Comparison of ENCODE assay signal across 8 cellular contexts in genomic region chr16:47143329-47143676, GRCh38. TPM values are rescaled to one million over a fixed set of nuclear protein-coding genes. Genes with fewer than 3 reads are reported as not detected.
DNase-seq lines count a peak whose midpoint lies in the region; ATAC-seq, FAIRE-seq and TF ChIP-seq lines count a peak whose summit lies in the region.

No MANE protein-coding gene starts in this region.

- CTCF ChIA-PET in activated naive CD4-positive, alpha-beta T cell treated with anti-CD3 and anti-CD28 coated beads for 36 hours (lab: Charles Lee) = interaction anchor here (0.8 to 5.7 kb wide), 9 partner anchors 32 to 1022 kb away, joined by 3 to 38 read pairs (median 4); partner anchors contain the start of gene ABCC12

- H3K4me1 ChIP-seq in Karpas-422 (ENCODE audit: low read length) = peaks cover 45% of the 10 kb centered on the region
- no peaks in the 10 kb centered on the region for H3K4me1 ChIP-seq in cardiac muscle cell (ENCODE audit: low read depth)
- H3K4me1 ChIP-seq in psoas muscle = no peaks in the 10 kb centered on the region

- peaks cover 50% of the 10 kb centered on the region for H3K79me2 ChIP-seq in Karpas-422 (ENCODE audit: low read length)

- H3K27ac ChIP-seq in Karpas-422 (ENCODE audit: low read length) (peak overlapping the region; percentile 93), cardiac muscle cell (peak overlapping the region; percentile 63), psoas muscle (peak overlapping the region; percentile 63)

- peak overlapping the region; percentile 90 for H3K4me2 ChIP-seq in Karpas-422 (ENCODE audit: low read depth, low read length, poor library complexity, severe bottlenecking)

- H3K9ac ChIP-seq in Karpas-422 (ENCODE audit: low read length) = peak overlapping the region; percentile 94

- H3K27me3 ChIP-seq in Karpas-422 (ENCODE audit: low read length) = no peaks in the 10 kb centered on the region
- H3K27me3 ChIP-seq in cardiac muscle cell = no peaks in the 10 kb centered on the region
- no peaks in the 10 kb centered on the region for H3K27me3 ChIP-seq in psoas muscle (ENCODE audit: insufficient read depth in 3 of 3, low read length in 2 of 3)

- DNase-seq in H54 (ENCODE audit: insufficient read length, low spot score) (peak; percentile 75), Karpas-422 (peak; percentile 91), SK-N-DZ (ENCODE audit: low spot score) (peak; percentile 75), cardiac muscle cell (ENCODE audit: low read depth in 1 of 2, low spot score in 1 of 2) (peak; percentile 80 to 83), psoas muscle (peak in 1 of 2 donors; percentile 47), urothelium cell line (ENCODE audit: low spot score) (no peak)
- DNase-seq in activated naive CD4-positive, alpha-beta T cell treated with anti-CD3 and anti-CD28 coated beads for 36 hours = peak; percentile 64

- WGBS in psoas muscle, 3 donors = 1% methylated on average over 24 to 55 of the region's 55 CpGs

- H3K4me3 ChIP-seq in GM08714 (ENCODE audit: low read length) (peak overlapping the region; percentile 94), Karpas-422 (ENCODE audit: low read length) (peak overlapping the region; percentile 86), cardiac muscle cell (peak overlapping the region; percentile 62), psoas muscle (peak overlapping the region; percentile 74)

- peaks cover 35% of the 10 kb centered on the region for H4K20me1 ChIP-seq in Karpas-422 (ENCODE audit: insufficient read depth, low read depth, low read length)

- H3K9me3 ChIP-seq in Karpas-422 (ENCODE audit: low read length) (no peaks in the 10 kb centered on the region), cardiac muscle cell (ENCODE audit: low read depth) (no peaks in the 10 kb centered on the region), psoas muscle (no peaks in the 10 kb centered on the region)

- peak; percentile 46 to 71 (median 68) for ATAC-seq in psoas muscle

- peaks cover 3% of the 10 kb centered on the region for H3K36me3 Mint-ChIP-seq in activated naive CD4-positive, alpha-beta T cell treated with anti-CD3 and anti-CD28 coated beads for 36 hours (ENCODE audit: low read depth)

- no peaks in the 10 kb centered on the region for H3K9me3 Mint-ChIP-seq in activated naive CD4-positive, alpha-beta T cell treated with anti-CD3 and anti-CD28 coated beads for 36 hours

- peak overlapping the region; percentile 60 for H3K4me3 Mint-ChIP-seq in activated naive CD4-positive, alpha-beta T cell treated with anti-CD3 and anti-CD28 coated beads for 36 hours

- intact Hi-C loops in activated naive CD4-positive, alpha-beta T cell treated with anti-CD3 and anti-CD28 coated beads for 36 hours (cut with micrococcal nuclease) = loop anchor here (1.0 to 10.0 kb wide), 8 partner anchors 171 to 1487 kb away; partner anchors contain the start of genes DNAJA2, LONP2, ORC6 and VPS35
- intact Hi-C loops in psoas muscle (cut with DNase I) = loop anchor here (2.0 to 5.0 kb wide), 2 partner anchors 1013 to 1019 kb away; no protein-coding TSS in a partner anchor

- TF ChIP-seq CTCF in cardiac muscle cell (IDR thresholded peaks at IDR 0.05; ENCODE audit: low read depth, low read length) (peak; percentile 61), psoas muscle (IDR thresholded peaks at IDR 0.05) (peak; percentile 57)

- no peak for TF ChIP-seq POLR2A in H54 (IDR thresholded peaks at IDR 0.05; ENCODE audit: low read depth, low read length)

- FAIRE-seq in H54 (lab: Jason Lieb, UNC) (no peak), urothelium cell line (lab: Jason Lieb, UNC) (no peak)

- H3K36me3 ChIP-seq in Karpas-422 (ENCODE audit: insufficient read depth, low read length) = peaks cover 19% of the 10 kb centered on the region
- H3K36me3 ChIP-seq in cardiac muscle cell = no peaks in the 10 kb centered on the region
- H3K36me3 ChIP-seq in psoas muscle (ENCODE audit: insufficient read depth in 1 of 2, low read depth in 1 of 2) = no peaks in the 10 kb centered on the region

- peaks cover 40% of the 10 kb centered on the region for H3K27me3 Mint-ChIP-seq in activated naive CD4-positive, alpha-beta T cell treated with anti-CD3 and anti-CD28 coated beads for 36 hours (ENCODE audit: low read depth)

- H3K27ac Mint-ChIP-seq in activated naive CD4-positive, alpha-beta T cell treated with anti-CD3 and anti-CD28 coated beads for 36 hours = no peak overlapping the region

- H2AFZ ChIP-seq in Karpas-422 (ENCODE audit: low read length) = no peak overlapping the region

- H3K9me2 ChIP-seq in Karpas-422 (replicated peaks; ENCODE audit: insufficient read depth, low read length) = no peaks in the 10 kb centered on the region

- H3K4me1 Mint-ChIP-seq in activated naive CD4-positive, alpha-beta T cell treated with anti-CD3 and anti-CD28 coated beads for 36 hours (ENCODE audit: low read depth) = peaks cover 10% of the 10 kb centered on the region

RNA-seq across cellular contexts. Expression of gene NETO2, which starts 0.4 kb away (rescaled TPM):
- total RNA-seq in Karpas-422 (2014; rRNA removed; shearing (Covaris generic); ENCODE audit: low replicate concordance) = 83.9 and 84.4 TPM in 2 replicates
- 92.3 and 101 TPM in 2 replicates for polyA plus RNA-seq in SK-N-DZ (2014; cell fraction: cytosol; rRNA removed)
- 77.1 and 109 TPM in 2 replicates for polyA plus RNA-seq in SK-N-DZ (2014; cell fraction: nucleus; rRNA removed)
- total RNA-seq in activated naive CD4-positive, alpha-beta T cell treated with anti-CD3 and anti-CD28 coated beads for 36 hours = 1 to 10 TPM; 3.0 to 4.3 TPM
- total RNA-seq in cardiac muscle cell (12.7 and 17.6 TPM in 2 replicates), psoas muscle (1 to 10 TPM; 1.6 to 3.9 (median 3.2) TPM)
- polyA plus RNA-seq in cardiac muscle cell (14.6 and 19.0 TPM in 2 replicates), psoas muscle (10 to 100 TPM in 2 of 3 donors, 1 to 10 TPM in 1; 4.6 to 30.5 (median 14.1) TPM)
